In the genomic region with DNA sequence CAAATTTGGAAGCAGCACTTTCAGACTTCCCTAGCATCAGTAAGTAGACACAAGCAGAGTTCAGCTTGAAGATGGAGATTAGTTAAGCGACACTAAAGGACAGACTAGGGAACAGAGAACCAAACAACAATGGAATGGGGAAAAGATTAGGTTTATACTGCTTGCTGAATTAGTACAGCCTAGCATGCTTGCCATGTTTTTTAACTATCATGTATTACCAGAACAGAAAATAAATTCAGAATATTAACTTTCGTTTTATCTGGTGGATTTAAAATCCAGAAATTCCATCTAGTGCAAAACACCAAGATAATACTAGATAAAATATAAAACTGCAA, we compare ENCODE assay signal across 1 cellular context.
TF ChIP-seq lines count a peak whose summit lies in the region.

No MANE protein-coding gene starts in this region.

TF ChIP-seq in HepG2, 621 proteins besides CTCF, POLR2A, EP300 and RAD21 (continued from another document):
- TF ChIP-seq, protein P1, sequence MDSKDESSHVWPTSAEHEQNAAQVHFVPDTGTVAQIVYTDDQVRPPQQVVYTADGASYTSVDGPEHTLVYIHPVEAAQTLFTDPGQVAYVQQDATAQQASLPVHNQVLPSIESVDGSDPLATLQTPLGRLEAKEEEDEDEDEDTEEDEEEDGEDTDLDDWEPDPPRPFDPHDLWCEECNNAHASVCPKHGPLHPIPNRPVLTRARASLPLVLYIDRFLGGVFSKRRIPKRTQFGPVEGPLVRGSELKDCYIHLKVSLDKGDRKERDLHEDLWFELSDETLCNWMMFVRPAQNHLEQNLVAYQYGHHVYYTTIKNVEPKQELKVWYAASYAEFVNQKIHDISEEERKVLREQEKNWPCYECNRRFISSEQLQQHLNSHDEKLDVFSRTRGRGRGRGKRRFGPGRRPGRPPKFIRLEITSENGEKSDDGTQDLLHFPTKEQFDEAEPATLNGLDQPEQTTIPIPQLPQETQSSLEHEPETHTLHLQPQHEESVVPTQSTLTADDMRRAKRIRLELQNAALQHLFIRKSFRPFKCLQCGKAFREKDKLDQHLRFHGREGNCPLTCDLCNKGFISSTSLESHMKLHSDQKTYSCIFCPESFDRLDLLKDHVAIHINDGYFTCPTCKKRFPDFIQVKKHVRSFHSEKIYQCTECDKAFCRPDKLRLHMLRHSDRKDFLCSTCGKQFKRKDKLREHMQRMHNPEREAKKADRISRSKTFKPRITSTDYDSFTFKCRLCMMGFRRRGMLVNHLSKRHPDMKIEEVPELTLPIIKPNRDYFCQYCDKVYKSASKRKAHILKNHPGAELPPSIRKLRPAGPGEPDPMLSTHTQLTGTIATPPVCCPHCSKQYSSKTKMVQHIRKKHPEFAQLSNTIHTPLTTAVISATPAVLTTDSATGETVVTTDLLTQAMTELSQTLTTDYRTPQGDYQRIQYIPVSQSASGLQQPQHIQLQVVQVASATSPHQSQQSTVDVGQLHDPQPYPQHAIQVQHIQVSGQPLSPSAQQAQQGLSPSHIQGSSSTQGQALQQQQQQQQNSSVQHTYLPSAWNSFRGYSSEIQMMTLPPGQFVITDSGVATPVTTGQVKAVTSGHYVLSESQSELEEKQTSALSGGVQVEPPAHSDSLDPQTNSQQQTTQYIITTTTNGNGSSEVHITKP (CRISPR knock-in tag; IDR thresholded peaks at IDR 0.05; ENCODE audit: low read depth), result no peak
- TF ChIP-seq, protein P2, sequence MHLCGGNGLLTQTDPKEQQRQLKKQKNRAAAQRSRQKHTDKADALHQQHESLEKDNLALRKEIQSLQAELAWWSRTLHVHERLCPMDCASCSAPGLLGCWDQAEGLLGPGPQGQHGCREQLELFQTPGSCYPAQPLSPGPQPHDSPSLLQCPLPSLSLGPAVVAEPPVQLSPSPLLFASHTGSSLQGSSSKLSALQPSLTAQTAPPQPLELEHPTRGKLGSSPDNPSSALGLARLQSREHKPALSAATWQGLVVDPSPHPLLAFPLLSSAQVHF (CRISPR knock-in tag; IDR thresholded peaks at IDR 0.05), result no peak
- no peak for TF ChIP-seq ASH2L (IDR thresholded peaks at IDR 0.05; ENCODE audit: insufficient read length, low read depth, low read length)
- TF ChIP-seq THAP11 (CRISPR knock-in tag; IDR thresholded peaks at IDR 0.05), result no peak
- no peak for TF ChIP-seq ZNF563 (CRISPR knock-in tag; IDR thresholded peaks at IDR 0.05)
- no peak for TF ChIP-seq ZNF747 (CRISPR knock-in tag; IDR thresholded peaks at IDR 0.05; ENCODE audit: borderline replicate concordance)
- TF ChIP-seq ZNF660 (CRISPR knock-in tag; IDR thresholded peaks at IDR 0.05; ENCODE audit: borderline replicate concordance, low read depth), result no peak
- TF ChIP-seq ZBTB42 (CRISPR knock-in tag; IDR thresholded peaks at IDR 0.05), result no peak
- TF ChIP-seq ZNF629 (CRISPR knock-in tag; conservative IDR thresholded peaks at IDR 0.05), result no peak
